8 cellular contexts compared by ENCODE assay signal in the genomic region with DNA sequence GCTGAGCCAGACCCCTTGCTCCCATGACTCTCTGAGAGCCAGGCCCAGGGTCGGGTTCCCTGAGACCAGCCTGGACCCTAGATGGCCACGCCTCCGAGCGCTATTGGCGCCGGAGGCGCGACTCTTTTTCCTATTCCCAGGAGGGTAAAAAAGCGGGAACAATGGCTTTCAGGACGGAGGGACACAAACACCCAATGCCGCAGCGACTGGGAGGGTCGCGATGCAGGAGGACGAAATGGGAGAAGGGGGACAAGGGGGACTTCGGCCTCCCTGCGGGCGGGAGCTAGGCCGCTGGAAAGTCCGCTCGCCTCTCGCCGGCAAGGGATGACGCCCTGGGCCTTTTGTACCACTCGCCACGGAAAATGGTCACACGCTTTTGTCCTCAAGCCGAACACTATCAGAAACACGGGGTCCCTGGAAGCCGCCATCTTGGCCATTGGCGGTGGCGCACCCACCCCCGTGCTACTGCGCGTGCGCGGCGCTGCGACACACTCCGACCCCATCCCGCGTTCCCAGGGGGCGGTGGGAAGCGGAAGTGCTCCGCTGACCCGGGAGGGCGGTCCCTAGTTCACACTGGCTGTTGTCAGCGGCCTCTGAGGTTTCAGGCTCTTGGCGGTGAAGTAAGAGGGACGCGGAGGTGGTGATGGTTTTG.
DNase-seq lines count a peak whose midpoint lies in the region; ATAC-seq and TF ChIP-seq lines count a peak whose summit lies in the region.

No MANE protein-coding gene starts in this region.

- H3K36me3 ChIP-seq in upper lobe of left lung, result peaks cover 0 to 10% (median 3%) of the 10 kb centered on the region in 4 donors

- DNase-seq in GM12864 (ENCODE audit: low read depth), result peak; percentile 49
- peak; percentile 85 for DNase-seq in NCI-H1092 (lab: John Stamatoyannopoulos, UW)
- DNase-seq in SW480 (ENCODE audit: low spot score), result peak; percentile 78
- peak; percentile 89 for DNase-seq in left cardiac atrium
- peak; percentile 96 for DNase-seq in posterior vena cava (ENCODE audit: low spot score)
- DNase-seq in upper lobe of left lung, result peak; percentile 81 to 96

- H3K4me1 ChIP-seq in upper lobe of left lung, result peaks cover 0 to 9% (median 0%) of the 10 kb centered on the region in 4 donors

- H3K27ac ChIP-seq in adipose tissue (ENCODE audit: low read depth, low read length) (peak overlapping the region; percentile 38), upper lobe of left lung (peak overlapping the region; percentile 78 to 87 (median 82))

- peak in 3 of 4 donors; percentile 40 to 71 (median 57) for TF ChIP-seq POLR2A in upper lobe of left lung (IDR thresholded peaks at IDR 0.05)

- no peaks in the 10 kb centered on the region for H3K9me3 ChIP-seq in upper lobe of left lung

- H3K4me3 ChIP-seq in GM12864 (ENCODE audit: low read depth, low read length), result peak overlapping the region; percentile 95
- H3K4me3 ChIP-seq in upper lobe of left lung, result peak overlapping the region; percentile 12 to 80 (median 66)

- ATAC-seq in HG02610 (IDR thresholded peaks at IDR 0.05; ENCODE audit: unreplicated experiment), result peak; percentile 97
- peak; percentile 99 for ATAC-seq in left cardiac atrium
- ATAC-seq in upper lobe of left lung (ENCODE audit: low FRiP score in 2 of 2), result peak; percentile 89 to 99

- WGBS in adipose tissue, 3 donors, result 0 to 31% (median 0%) methylated on average over 29 to 51 of the region's 51 CpGs
- 0 to 28% methylated on average over 2 to 51 of the region's 51 CpGs for WGBS in upper lobe of left lung, 2 donors

- TF ChIP-seq CTCF in GM12864 (IDR thresholded peaks at IDR 0.05; ENCODE audit: low read depth, low read length, missing control alignments) (no peak), upper lobe of left lung (IDR thresholded peaks at IDR 0.05) (peak in 1 of 6 experiments; percentile 9)

- H3K27me3 ChIP-seq in upper lobe of left lung, result no peaks in the 10 kb centered on the region

- intact Hi-C loops in left cardiac atrium (cut with DNase I) (no loop called here), posterior vena cava (cut with DNase I) (no loop called here)

- TF ChIP-seq EP300 in upper lobe of left lung (IDR thresholded peaks at IDR 0.05), result no peak

Comparison
In these comparisons a context has a peak if more than half of its experiments do, and no peak if none do; other contexts are left out.
1. Peak in every context shown above with its lines: DNase-seq, ATAC-seq, H3K4me3 ChIP-seq and H3K27ac ChIP-seq.